ENCODE assay signal across 8 cellular contexts in the genomic region with DNA sequence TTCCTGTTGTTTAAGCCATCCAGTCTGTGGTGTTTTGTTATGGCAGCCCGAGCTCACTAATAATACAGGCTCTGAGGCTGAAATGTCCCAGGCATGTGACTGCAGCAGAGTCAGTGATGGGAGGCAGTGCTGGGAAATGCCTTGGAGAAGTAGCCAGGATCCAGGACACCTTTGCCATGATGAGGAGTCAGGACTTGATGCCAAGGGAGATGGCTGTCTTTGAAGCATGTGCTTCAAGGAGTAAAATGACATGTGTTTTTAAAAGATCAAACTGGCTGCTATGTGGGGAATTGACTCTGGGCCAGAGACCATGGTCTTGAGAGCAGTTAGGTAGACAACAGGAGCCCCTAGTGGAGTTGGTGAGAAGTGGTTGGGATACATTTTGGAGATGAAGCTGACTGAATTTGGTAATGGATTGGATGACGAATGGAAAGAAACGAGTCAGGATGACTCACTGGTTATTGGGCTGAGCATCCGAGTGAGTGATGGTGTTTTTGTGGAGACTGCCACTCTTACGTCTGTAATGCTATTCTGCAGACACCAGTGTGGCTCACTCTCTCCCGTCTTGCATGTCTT.
DNase-seq lines count a peak whose midpoint lies in the region; ATAC-seq and TF ChIP-seq lines count a peak whose summit lies in the region.

No MANE protein-coding gene starts in this region.

- DNase-seq in stimulated activated CD4-positive, alpha-beta T cell treated with anti-CD3 and anti-CD28 coated beads, Interleukin-15, amount 100 ng/mL, for 48 hours (ENCODE audit: low read depth in 2 of 2): peak; percentile 13
- DNase-seq in stimulated activated CD4-positive, alpha-beta T cell treated with anti-CD3 and anti-CD28 coated beads, Interleukin-4, amount 100 ng/mL, for 1 hour: no peak
- no peak for DNase-seq in RWPE2 (ENCODE audit: low spot score)
- peak; percentile 95 for DNase-seq in fibroblast of pulmonary artery (ENCODE audit: low read depth)
- DNase-seq in posterior vena cava (ENCODE audit: low spot score): no peak
- no peak for DNase-seq in CD4-positive, alpha-beta T cell

- no peak overlapping the region for H3K27ac Mint-ChIP-seq in stimulated activated memory B cell treated with anti-CD40 and anti-IgM and Interleukin-4, amounts not matched to agents 10 μg/mL and 1 μg/mL and 100 μg/mL, for 72 hours
- no peak overlapping the region for H3K27ac Mint-ChIP-seq in CD4-positive, alpha-beta T cell

- CTCF ChIA-PET in CD4-positive, alpha-beta T cell (lab: Charles Lee): no interaction called here

- H3K27me3 ChIP-seq in RWPE2 (ENCODE audit: insufficient read depth, poor library complexity, severe bottlenecking): no peaks in the 10 kb centered on the region
- H3K27me3 ChIP-seq in CD4-positive, alpha-beta T cell (ENCODE audit: control insufficient read depth, insufficient read depth, low read length): no peaks in the 10 kb centered on the region

- H3K4me3 ChIP-seq in RWPE2 (ENCODE audit: severe bottlenecking) (no peak overlapping the region), fibroblast of pulmonary artery (replicated peaks; ENCODE audit: low read depth, low read length) (no peak overlapping the region)

- no peaks in the 10 kb centered on the region for H3K4me1 Mint-ChIP-seq in stimulated activated memory B cell treated with anti-CD40 and anti-IgM and Interleukin-4, amounts not matched to agents 10 μg/mL and 1 μg/mL and 100 μg/mL, for 72 hours
- H3K4me1 Mint-ChIP-seq in CD4-positive, alpha-beta T cell (ENCODE audit: low read depth): no peaks in the 10 kb centered on the region

- no peak overlapping the region for H3K27ac ChIP-seq in RWPE2 (ENCODE audit: poor library complexity, severe bottlenecking)
- H3K27ac ChIP-seq in CD4-positive, alpha-beta T cell (ENCODE audit: low read depth, low read length): no peak overlapping the region

- H3K4me3 Mint-ChIP-seq in stimulated activated memory B cell treated with anti-CD40 and anti-IgM and Interleukin-4, amounts not matched to agents 10 μg/mL and 1 μg/mL and 100 μg/mL, for 72 hours: no peak overlapping the region
- no peak overlapping the region for H3K4me3 Mint-ChIP-seq in CD4-positive, alpha-beta T cell

- H3K9me3 ChIP-seq in RWPE2 (ENCODE audit: severe bottlenecking): no peaks in the 10 kb centered on the region
- no peaks in the 10 kb centered on the region for H3K9me3 ChIP-seq in CD4-positive, alpha-beta T cell (ENCODE audit: control insufficient read depth, low read length)

- H3K4me1 ChIP-seq in RWPE2 (ENCODE audit: insufficient read depth, poor library complexity, severe bottlenecking): no peaks in the 10 kb centered on the region

- H3K27me3 Mint-ChIP-seq in stimulated activated memory B cell treated with anti-CD40 and anti-IgM and Interleukin-4, amounts not matched to agents 10 μg/mL and 1 μg/mL and 100 μg/mL, for 72 hours: peaks cover 10% of the 10 kb centered on the region
- no peaks in the 10 kb centered on the region for H3K27me3 Mint-ChIP-seq in CD4-positive, alpha-beta T cell

- intact Hi-C loops in posterior vena cava (cut with DNase I): no loop called here
- intact Hi-C loops in CD4-positive, alpha-beta T cell (cut with DNase I, micrococcal nuclease): no loop called here

- H3K9me3 Mint-ChIP-seq in stimulated activated memory B cell treated with anti-CD40 and anti-IgM and Interleukin-4, amounts not matched to agents 10 μg/mL and 1 μg/mL and 100 μg/mL, for 72 hours: no peaks in the 10 kb centered on the region
- H3K9me3 Mint-ChIP-seq in CD4-positive, alpha-beta T cell: no peaks in the 10 kb centered on the region

- H3K36me3 Mint-ChIP-seq in stimulated activated memory B cell treated with anti-CD40 and anti-IgM and Interleukin-4, amounts not matched to agents 10 μg/mL and 1 μg/mL and 100 μg/mL, for 72 hours: no peaks in the 10 kb centered on the region
- no peaks in the 10 kb centered on the region for H3K36me3 Mint-ChIP-seq in CD4-positive, alpha-beta T cell (ENCODE audit: low read depth)

- ATAC-seq in HG03159 (IDR thresholded peaks at IDR 0.05; ENCODE audit: unreplicated experiment) (peak; percentile 60), RWPE2 (ENCODE audit: low read depth) (peak; percentile 69)
- peak; percentile 32 for ATAC-seq in stimulated activated memory B cell treated with anti-CD40 and anti-IgM and Interleukin-4, amounts not matched to agents 10 μg/mL and 1 μg/mL and 100 μg/mL, for 72 hours
- ATAC-seq in CD4-positive, alpha-beta T cell (ENCODE audit: poor library complexity): no peak

- TF ChIP-seq CTCF in RWPE2 (IDR thresholded peaks at IDR 0.05; ENCODE audit: poor library complexity, severe bottlenecking) (peak; percentile 22), fibroblast of pulmonary artery (IDR thresholded peaks at IDR 0.05; ENCODE audit: low read length, missing control alignments) (peak; percentile 82)
- no peak for TF ChIP-seq CTCF in CD4-positive, alpha-beta T cell (IDR thresholded peaks at IDR 0.05)

- H3K36me3 ChIP-seq in RWPE2 (ENCODE audit: low read depth): no peaks in the 10 kb centered on the region

- POLR2A ChIA-PET in CD4-positive, alpha-beta T cell (lab: Charles Lee): no interaction called here

Comparison
In these comparisons a context has a peak if more than half of its experiments do, and no peak if none do; other contexts are left out.
1. DNase-seq: peak in stimulated activated CD4-positive, alpha-beta T cell treated with anti-CD3 and anti-CD28 coated beads, Interleukin-15, amount 100 ng/mL, for 48 hours (2 of 2) and fibroblast of pulmonary artery (single experiment); none in stimulated activated CD4-positive, alpha-beta T cell treated with anti-CD3 and anti-CD28 coated beads, Interleukin-4, amount 100 ng/mL, for 1 hour (single experiment), RWPE2 (single experiment), posterior vena cava (single experiment) and CD4-positive, alpha-beta T cell (0 of 10).